Comparison of ENCODE assay signal across 9 cellular contexts in the genomic region with DNA sequence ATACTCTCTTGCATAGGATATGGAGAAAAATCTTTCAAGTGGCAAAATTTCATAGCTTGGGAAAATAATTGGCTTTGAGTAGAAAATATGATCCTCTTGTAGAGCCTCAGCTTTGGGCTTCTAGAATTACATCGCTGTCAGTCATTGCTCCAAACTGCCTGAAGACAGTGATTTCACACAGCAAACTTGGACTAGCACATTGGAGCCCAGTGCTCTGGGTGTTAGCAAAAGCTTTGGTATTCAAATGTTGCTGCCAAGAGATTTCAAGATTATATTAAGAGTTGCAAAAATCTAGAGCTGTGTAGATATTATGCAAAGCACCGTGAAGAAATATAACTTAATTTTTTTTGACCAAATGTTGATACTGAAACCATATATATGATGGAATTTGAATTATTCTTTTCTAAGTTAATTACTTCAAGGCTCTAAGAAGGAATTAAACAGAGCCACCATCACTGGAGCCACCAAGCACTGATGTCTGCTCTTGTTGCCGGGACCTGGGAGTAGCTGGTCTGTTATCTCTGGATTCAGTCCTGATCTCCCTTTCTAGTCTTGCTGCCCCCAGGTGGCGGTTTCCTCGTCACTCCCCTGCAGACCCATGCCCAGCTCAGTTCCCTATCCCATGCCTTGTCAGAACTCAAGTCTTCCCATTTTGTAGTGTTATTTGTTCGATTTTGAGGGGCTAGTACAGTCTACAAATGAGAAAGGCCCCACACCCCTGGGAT.
DNase-seq lines count a peak whose midpoint lies in the region; ATAC-seq and TF ChIP-seq lines count a peak whose summit lies in the region.
"Had no signal": no experiment of that assay in that cellular context is flagged by ENCODE, and none has a peak within 500 bp of the region (broad histone marks: within the 10 kb centered on the region; RNA-seq: fewer than 3 reads in every experiment).

No MANE protein-coding gene starts in this region.

- no peaks in the 10 kb centered on the region for H3K4me1 ChIP-seq in BE2C
- peaks cover 27% of the 10 kb centered on the region for H3K4me1 ChIP-seq in adipocyte (ENCODE audit: control insufficient read depth, insufficient read depth, low read length)
- H3K4me1 ChIP-seq: parathyroid adenoma had no signal

- H3K27me3 ChIP-seq in BE2C (0 out of 2 replicates have a peak, but pooled peaks cover 5% of the 10 kb centered on the region), adipocyte (replicated peaks; ENCODE audit: control insufficient read depth, insufficient read depth, low read length) (no peaks in the 10 kb centered on the region)

- TF ChIP-seq CTCF in BE2C (IDR thresholded peaks at IDR 0.05; ENCODE audit: low read depth, low read length), result peak; percentile 48

- H3K36me3 ChIP-seq in BE2C, result no peaks in the 10 kb centered on the region
- H3K36me3 ChIP-seq in adipocyte (ENCODE audit: control insufficient read depth, insufficient read depth, low read length, severe bottlenecking), result no peaks in the 10 kb centered on the region

- ATAC-seq in HG03571 (IDR thresholded peaks at IDR 0.05; ENCODE audit: unreplicated experiment), result no peak
- no peak for ATAC-seq in HG03095 (IDR thresholded peaks at IDR 0.05; ENCODE audit: unreplicated experiment)

- DNase-seq in BE2C, result peak; percentile 43
- peak; percentile 51 for DNase-seq in HEK293T (ENCODE audit: extremely low spot score)
- peak; percentile 97 for DNase-seq in adipocyte (ENCODE audit: low read depth)
- peak; percentile 2 for DNase-seq in iris pigment epithelial cell (ENCODE audit: low read depth)
- DNase-seq in NOMO-1 treated with DMSO at 0.1 percent for 48 hours (lab: John Stamatoyannopoulos, UW; ENCODE audit: unreplicated experiment), result no peak
- no peak for DNase-seq in cerebellar nuclear complex (lab: John Stamatoyannopoulos, UW)

- H3K4me3 ChIP-seq in BE2C (ENCODE audit: low read depth, low read length), result no peak overlapping the region
- peak overlapping the region; percentile 64 for H3K4me3 ChIP-seq in adipocyte (ENCODE audit: low read length)

- H3K9ac ChIP-seq in adipocyte (ENCODE audit: low read length), result peak overlapping the region; percentile 73
- H3K9ac ChIP-seq: parathyroid adenoma had no signal

- H3K9me3 ChIP-seq in BE2C, result no peaks in the 10 kb centered on the region
- H3K9me3 ChIP-seq in adipocyte (ENCODE audit: control insufficient read depth, low read length), result peaks cover 11% of the 10 kb centered on the region

- POLR2A ChIA-PET in HEK293T (lab: Yijun Ruan, JAX), result no interaction called here

- CTCF ChIA-PET in HEK293T (lab: Yijun Ruan, JAX), result interaction anchor here (0.8 to 1.3 kb wide), 6 partner anchors 8 to 264 kb away, joined by 3 to 9 read pairs (median 3); no protein-coding TSS in a partner anchor

TF ChIP-seq in HEK293T, 16 proteins besides CTCF, POLR2A, EP300 and RAD21:
- TF ChIP-seq, protein P1, sequence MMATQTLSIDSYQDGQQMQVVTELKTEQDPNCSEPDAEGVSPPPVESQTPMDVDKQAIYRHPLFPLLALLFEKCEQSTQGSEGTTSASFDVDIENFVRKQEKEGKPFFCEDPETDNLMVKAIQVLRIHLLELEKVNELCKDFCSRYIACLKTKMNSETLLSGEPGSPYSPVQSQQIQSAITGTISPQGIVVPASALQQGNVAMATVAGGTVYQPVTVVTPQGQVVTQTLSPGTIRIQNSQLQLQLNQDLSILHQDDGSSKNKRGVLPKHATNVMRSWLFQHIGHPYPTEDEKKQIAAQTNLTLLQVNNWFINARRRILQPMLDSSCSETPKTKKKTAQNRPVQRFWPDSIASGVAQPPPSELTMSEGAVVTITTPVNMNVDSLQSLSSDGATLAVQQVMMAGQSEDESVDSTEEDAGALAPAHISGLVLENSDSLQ (IDR thresholded peaks at IDR 0.05), result no peak
- no peak for TF ChIP-seq FOXK2 (IDR thresholded peaks at IDR 0.05)
- no peak for TF ChIP-seq SUZ12 (IDR thresholded peaks at IDR 0.05)
- TF ChIP-seq SP1 (IDR thresholded peaks at IDR 0.05), result no peak
- TF ChIP-seq CTBP1 (IDR thresholded peaks at IDR 0.05; ENCODE audit: borderline replicate concordance), result no peak
- no peak for TF ChIP-seq NFRKB (IDR thresholded peaks at IDR 0.05)
- TF ChIP-seq ARNT (IDR thresholded peaks at IDR 0.05), result no peak
- no peak for TF ChIP-seq HDGF (IDR thresholded peaks at IDR 0.05; ENCODE audit: borderline replicate concordance)
- TF ChIP-seq LEF1 (IDR thresholded peaks at IDR 0.05; ENCODE audit: borderline replicate concordance), result no peak
- TF ChIP-seq L3MBTL2 (conservative IDR thresholded peaks at IDR 0.05), result no peak
- TF ChIP-seq FOXA1 (IDR thresholded peaks at IDR 0.05), result no peak
- TF ChIP-seq BHLHE40 (IDR thresholded peaks at IDR 0.05; ENCODE audit: borderline replicate concordance), result no peak
- no peak for TF ChIP-seq ELF4 (IDR thresholded peaks at IDR 0.05)
- no peak for TF ChIP-seq TARDBP (IDR thresholded peaks at IDR 0.05)
- no peak for TF ChIP-seq FOXM1 (IDR thresholded peaks at IDR 0.05; ENCODE audit: borderline replicate concordance)
- TF ChIP-seq ZNF384 (IDR thresholded peaks at IDR 0.05), result no peak

Comparison
In these comparisons a context has a peak if more than half of its experiments do, and no peak if none do; other contexts are left out.
1. DNase-seq: peak in BE2C (single experiment), HEK293T (single experiment), adipocyte (single experiment) and iris pigment epithelial cell (single experiment); none in NOMO-1 treated with DMSO at 0.1 percent for 48 hours (single experiment) and cerebellar nuclear complex (0 of 2).